In the genomic region with DNA sequence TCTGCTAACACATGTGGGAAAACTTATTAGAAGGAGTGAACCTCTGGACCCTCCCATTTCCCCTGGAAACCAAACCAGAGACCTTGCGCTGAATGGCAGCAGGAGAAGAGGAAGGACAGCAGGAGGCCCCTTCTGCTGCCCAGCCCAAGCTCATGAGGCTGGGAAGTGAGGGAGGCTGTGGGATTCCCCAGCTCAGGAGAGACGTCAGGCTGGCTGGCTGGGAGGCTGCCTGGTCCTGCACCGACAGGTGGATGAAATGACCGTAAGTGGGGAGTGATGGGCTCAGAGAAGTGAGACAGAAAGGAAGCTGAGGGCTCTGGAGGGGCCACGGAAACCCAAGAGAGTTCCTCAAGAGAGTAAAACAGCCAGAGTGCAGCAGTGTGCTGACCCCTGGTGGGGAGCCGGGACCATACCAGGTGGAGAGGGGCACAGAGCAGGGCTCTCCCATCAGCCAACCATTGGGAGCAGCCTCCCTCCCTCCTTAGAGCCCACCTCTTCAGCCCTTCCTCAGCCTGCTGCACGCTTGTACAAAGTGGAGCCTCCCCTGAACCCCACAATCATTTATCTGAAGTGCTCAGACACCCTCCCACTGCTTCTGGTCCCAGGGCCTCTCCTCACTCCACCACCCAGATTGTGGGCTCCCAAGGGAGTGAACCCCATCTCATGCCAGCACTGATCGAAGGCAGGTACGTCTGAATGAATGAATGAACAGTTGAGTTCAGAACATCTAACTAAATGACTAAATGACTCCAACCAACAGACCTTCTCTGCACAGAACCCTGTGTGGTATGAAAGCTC, we compare ENCODE assay signal across 8 cellular contexts. TPM values are rescaled to one million over a fixed set of nuclear protein-coding genes. Genes with fewer than 3 reads are reported as not detected.
DNase-seq lines count a peak whose midpoint lies in the region; ATAC-seq and TF ChIP-seq lines count a peak whose summit lies in the region.

No MANE protein-coding gene starts in this region.

- H3K27ac Mint-ChIP-seq in activated CD4-positive, alpha-beta T cell treated with anti-CD3 and anti-CD28 coated beads, Interleukin-2, amount 10 ng/mL, durations not matched to agents 24 days and 14 days, result no peak overlapping the region
- H3K27ac Mint-ChIP-seq in natural killer cell, result peak overlapping the region; percentile 12 to 82

- intact Hi-C loops in activated CD4-positive, alpha-beta T cell treated with anti-CD3 and anti-CD28 coated beads, Interleukin-2, amount 10 ng/mL, durations not matched to agents 24 days and 14 days (cut with micrococcal nuclease), result loop anchor here (1.0 kb wide), 1 partner anchor 13 kb away; no protein-coding TSS in a partner anchor
- intact Hi-C loops in natural killer cell (cut with micrococcal nuclease), result loop anchor here (1.0 kb wide), 1 partner anchor 27 kb away; no protein-coding TSS in a partner anchor
- intact Hi-C loops in vagina (cut with DNase I), result no loop called here

- H3K9me3 ChIP-seq in vagina, result no peaks in the 10 kb centered on the region

- no peak for TF ChIP-seq POLR2A in vagina (IDR thresholded peaks at IDR 0.05)

- DNase-seq in CD1c-positive myeloid dendritic cell (ENCODE audit: extremely low spot score) (peak; percentile 65), NCI-H2171 treated with DMSO at 0.1 percent for 48 hours (lab: John Stamatoyannopoulos, UW) (peak; percentile 72), natural killer cell (peak; percentile 53), vagina (ENCODE audit: extremely low spot score in 2 of 2) (no peak)
- DNase-seq in activated CD4-positive, alpha-beta T cell treated with anti-CD3 and anti-CD28 coated beads, Interleukin-2, amount 10 ng/mL, durations not matched to agents 24 days and 14 days, result peak; percentile 88
- DNase-seq in effector CD4-positive, alpha-beta T cell, result peak; percentile 52

- peaks cover 18% of the 10 kb centered on the region for H3K4me1 ChIP-seq in vagina

- H3K4me3 ChIP-seq in vagina, result no peak overlapping the region

- peaks cover 3% of the 10 kb centered on the region for H3K27me3 Mint-ChIP-seq in activated CD4-positive, alpha-beta T cell treated with anti-CD3 and anti-CD28 coated beads, Interleukin-2, amount 10 ng/mL, durations not matched to agents 24 days and 14 days
- H3K27me3 Mint-ChIP-seq in natural killer cell (ENCODE audit: low read depth in 2 of 2), result no peaks in the 10 kb centered on the region

- no peak overlapping the region for H3K27ac ChIP-seq in vagina

- no peak overlapping the region for H3K4me3 Mint-ChIP-seq in activated CD4-positive, alpha-beta T cell treated with anti-CD3 and anti-CD28 coated beads, Interleukin-2, amount 10 ng/mL, durations not matched to agents 24 days and 14 days
- H3K4me3 Mint-ChIP-seq in natural killer cell, result peak overlapping the region; percentile 74

- no peaks in the 10 kb centered on the region for H3K36me3 Mint-ChIP-seq in activated CD4-positive, alpha-beta T cell treated with anti-CD3 and anti-CD28 coated beads, Interleukin-2, amount 10 ng/mL, durations not matched to agents 24 days and 14 days (ENCODE audit: low read depth)
- H3K36me3 Mint-ChIP-seq in natural killer cell, result no peaks in the 10 kb centered on the region

- H3K36me3 ChIP-seq in vagina, result no peaks in the 10 kb centered on the region

- H3K9me3 Mint-ChIP-seq in activated CD4-positive, alpha-beta T cell treated with anti-CD3 and anti-CD28 coated beads, Interleukin-2, amount 10 ng/mL, durations not matched to agents 24 days and 14 days, result no peaks in the 10 kb centered on the region
- H3K9me3 Mint-ChIP-seq in natural killer cell, result no peaks in the 10 kb centered on the region

- peaks cover 34% of the 10 kb centered on the region for H3K4me1 Mint-ChIP-seq in activated CD4-positive, alpha-beta T cell treated with anti-CD3 and anti-CD28 coated beads, Interleukin-2, amount 10 ng/mL, durations not matched to agents 24 days and 14 days
- H3K4me1 Mint-ChIP-seq in natural killer cell, result peaks cover 30 to 38% of the 10 kb centered on the region in 2 donors

- TF ChIP-seq CTCF in natural killer cell (IDR thresholded peaks at IDR 0.05) (peak; percentile 60), vagina (IDR thresholded peaks at IDR 0.05) (peak; percentile 34 to 52 (median 45))

- ATAC-seq in GM21786 (IDR thresholded peaks at IDR 0.05; ENCODE audit: unreplicated experiment) (peak; percentile 39), natural killer cell (peak; percentile 25 to 36 (median 26)), HG03342 (IDR thresholded peaks at IDR 0.05; ENCODE audit: unreplicated experiment) (no peak)

- H3K27me3 ChIP-seq in vagina, result no peaks in the 10 kb centered on the region

RNA-seq across cellular contexts. Expression of a gene that starts 14.0 kb away (rescaled TPM):
- 10.4 and 12.4 TPM in 2 replicates for total RNA-seq in activated CD4-positive, alpha-beta T cell treated with anti-CD3 and anti-CD28 coated beads, Interleukin-2, amount 10 ng/mL, durations not matched to agents 24 days and 14 days
- total RNA-seq in natural killer cell, result 100 to 1,000 TPM; 403 to 663 (median 424) TPM
- total RNA-seq in vagina, result 47.1 TPM

RNA-seq across cellular contexts. Expression of a gene that starts 30.5 kb away (rescaled TPM):
- total RNA-seq in activated CD4-positive, alpha-beta T cell treated with anti-CD3 and anti-CD28 coated beads, Interleukin-2, amount 10 ng/mL, durations not matched to agents 24 days and 14 days, result 55.0 and 57.7 TPM in 2 replicates
- total RNA-seq in natural killer cell (100 to 1,000 TPM in 1 of 3 donors, 10 to 100 TPM in 2; 72.5 to 177 (median 96.7) TPM), vagina (465 TPM)

RNA-seq across cellular contexts. Expression of a gene that starts 49.0 kb away (rescaled TPM):
- total RNA-seq in activated CD4-positive, alpha-beta T cell treated with anti-CD3 and anti-CD28 coated beads, Interleukin-2, amount 10 ng/mL, durations not matched to agents 24 days and 14 days, result 51.2 and 61.4 TPM in 2 replicates
- 10 to 100 TPM; 18.6 to 32.8 (median 23.3) TPM for total RNA-seq in natural killer cell
- 27.7 TPM for total RNA-seq in vagina

RNA-seq across cellular contexts. Expression of a gene that starts 58.8 kb away (rescaled TPM):
- total RNA-seq in activated CD4-positive, alpha-beta T cell treated with anti-CD3 and anti-CD28 coated beads, Interleukin-2, amount 10 ng/mL, durations not matched to agents 24 days and 14 days, result 0.19 TPM in 1 of 2 replicates, not detected in the other
- total RNA-seq in natural killer cell, result not detected
- total RNA-seq in vagina, result 1.5 TPM

Comparison
In these comparisons a context has a peak if more than half of its experiments do, and no peak if none do; other contexts are left out.
1. DNase-seq: peak in CD1c-positive myeloid dendritic cell (single experiment), NCI-H2171 treated with DMSO at 0.1 percent for 48 hours (single experiment), activated CD4-positive, alpha-beta T cell treated with anti-CD3 and anti-CD28 coated beads, Interleukin-2, amount 10 ng/mL, durations not matched to agents 24 days and 14 days (single experiment), effector CD4-positive, alpha-beta T cell (single experiment) and natural killer cell (single experiment); none in vagina (0 of 2).